In genomic region chr13:28718186-28718537, GRCh38 we compare ENCODE assay signal across 8 cellular contexts. TPM values are rescaled to one million over a fixed set of nuclear protein-coding genes. Genes with fewer than 3 reads are reported as not detected.
DNase-seq lines count a peak whose midpoint lies in the region; ATAC-seq, FAIRE-seq and TF ChIP-seq lines count a peak whose summit lies in the region.

No MANE protein-coding gene starts in this region.

- H3K4me3 ChIP-seq in HUES6 (ENCODE audit: low read depth, low read length) (peak overlapping the region; percentile 71), left lung (peak overlapping the region; percentile 54 to 65), thymus (ENCODE audit: low read length) (peak overlapping the region; percentile 76)

- no peaks in the 10 kb centered on the region for H3K9me3 ChIP-seq in HUES6 (ENCODE audit: control insufficient read depth, insufficient read depth, low read depth, low read length)
- H3K9me3 ChIP-seq in left lung = no peaks in the 10 kb centered on the region
- H3K9me3 ChIP-seq in thymus (ENCODE audit: control insufficient read depth) = no peaks in the 10 kb centered on the region

- peak; percentile 75 for DNase-seq in CD1c-positive myeloid dendritic cell (ENCODE audit: extremely low spot score)
- DNase-seq in MCF 10A (ENCODE audit: unreplicated experiment) = peak; percentile 80
- DNase-seq in left lung = no peak
- no peak for DNase-seq in HK-2 (ENCODE audit: unreplicated experiment)
- no peak for DNase-seq in RCC 7860 (ENCODE audit: low spot score)

- TF ChIP-seq CTCF in MCF 10A (IDR thresholded peaks at IDR 0.05; ENCODE audit: unreplicated experiment) (no peak), left lung (IDR thresholded peaks at IDR 0.05) (no peak)

- peak overlapping the region; percentile 64 for H3K9ac ChIP-seq in HUES6 (ENCODE audit: low read length)

- H3K9me3 Mint-ChIP-seq in MCF 10A (ENCODE audit: unreplicated experiment) = no peaks in the 10 kb centered on the region

- POLR2A ChIA-PET in MCF 10A (lab: Yijun Ruan, JAX) = interaction anchor here (0.6 to 4.7 kb wide), 16 partner anchors 8 to 632 kb away, joined by 3 to 29 read pairs (median 3); partner anchors contain the start of genes PAN3 and POMP

- H3K4me1 ChIP-seq in HUES6 (ENCODE audit: control insufficient read depth, insufficient read depth, low read length) = peaks cover 22% of the 10 kb centered on the region
- peaks cover 0 to 30% of the 10 kb centered on the region in 2 donors for H3K4me1 ChIP-seq in left lung
- H3K4me1 ChIP-seq in thymus (ENCODE audit: control insufficient read depth, insufficient read depth, low read length) = peaks cover 2% of the 10 kb centered on the region

- intact Hi-C loops in MCF 10A (cut with micrococcal nuclease) = loop anchor here (1.0 to 5.0 kb wide), 3 partner anchors 35 to 79 kb away; no protein-coding TSS in a partner anchor
- intact Hi-C loops in left lung (cut with DNase I) = no loop called here

- no peaks in the 10 kb centered on the region for H3K27me3 Mint-ChIP-seq in MCF 10A (ENCODE audit: insufficient read depth, unreplicated experiment)

- ATAC-seq in left lung = peak; percentile 6
- ATAC-seq in HG03108 (IDR thresholded peaks at IDR 0.05; ENCODE audit: unreplicated experiment) = no peak

- peaks cover 21% of the 10 kb centered on the region for H3K27me3 ChIP-seq in HUES6 (ENCODE audit: control insufficient read depth, insufficient read depth, low read length)
- H3K27me3 ChIP-seq in left lung = no peaks in the 10 kb centered on the region
- no peaks in the 10 kb centered on the region for H3K27me3 ChIP-seq in thymus (ENCODE audit: control insufficient read depth, insufficient read depth)

- FAIRE-seq in RCC 7860 (lab: Jason Lieb, UNC) = no peak

- 8% methylated on average over 9 of the region's 9 CpGs for WGBS in thymus

- peak overlapping the region; percentile 81 for H3K4me3 Mint-ChIP-seq in MCF 10A (ENCODE audit: unreplicated experiment)

- H3K27ac ChIP-seq in HUES6 (ENCODE audit: low read depth, low read length) (no peak overlapping the region), left lung (peak overlapping the region; percentile 96 to 98), thymus (ENCODE audit: low read depth) (peak overlapping the region; percentile 86)

- H3K27ac Mint-ChIP-seq in MCF 10A (ENCODE audit: low read depth, unreplicated experiment) = peak overlapping the region; percentile 93

- peaks cover 33% of the 10 kb centered on the region for H3K4me1 Mint-ChIP-seq in MCF 10A (ENCODE audit: insufficient read depth, unreplicated experiment)

- H3K36me3 ChIP-seq in HUES6 (ENCODE audit: control insufficient read depth, insufficient read depth, low read length) = no peaks in the 10 kb centered on the region
- no peaks in the 10 kb centered on the region for H3K36me3 ChIP-seq in left lung
- H3K36me3 ChIP-seq in thymus (ENCODE audit: control insufficient read depth, insufficient read depth) = no peaks in the 10 kb centered on the region

- CTCF ChIA-PET in MCF 10A (lab: Yijun Ruan, JAX) = interaction anchor here (0.7 to 1.2 kb wide), 3 partner anchors 11 to 993 kb away, joined by 3 to 4 read pairs (median 4); no protein-coding TSS in a partner anchor

- no TSS peak for BruUV-seq in MCF 10A (replicated peaks; lab: Mats Ljungman, UMichigan)

- H3K36me3 Mint-ChIP-seq in MCF 10A (ENCODE audit: insufficient read depth, unreplicated experiment) = peaks cover 8% of the 10 kb centered on the region

RNA-seq across cellular contexts. Expression of gene SLC46A3, which starts 0.6 kb away (rescaled TPM):
- total RNA-seq in MCF 10A (2022) (6.4 and 8.1 TPM in 2 replicates), left lung (10 to 100 TPM; 11.7 to 14.5 TPM)
- polyA plus RNA-seq in thymus = 18.9 TPM

RNA-seq across cellular contexts. Expression of gene POMP, which starts 59.2 kb away (rescaled TPM):
- total RNA-seq in MCF 10A (2022) (103 and 136 TPM in 2 replicates), left lung (10 to 100 TPM; 65.0 to 82.7 TPM)
- polyA plus RNA-seq in thymus = 108 TPM

Comparison
In these comparisons a context has a peak if more than half of its experiments do, and no peak if none do; other contexts are left out.
1. DNase-seq: peak in CD1c-positive myeloid dendritic cell (single experiment) and MCF 10A (single experiment); none in left lung (0 of 2), HK-2 (single experiment) and RCC 7860 (single experiment).
2. Peak in every context shown above with its lines, with median percentiles within 50 percentile points of each other: H3K4me3 ChIP-seq.